ENCODE assay signal across 25 cellular contexts in genomic region chr17:16158721-16159120, GRCh38.
"Had no signal": no experiment of that assay in that cellular context is flagged by ENCODE, and none has a peak within 500 bp of the region (broad histone marks: within the 10 kb centered on the region; RNA-seq: fewer than 3 reads in every experiment).

No MANE protein-coding gene starts in this region.

- H3K27ac Mint-ChIP-seq: activated CD4-positive, alpha-beta T cell treated with anti-CD3 and anti-CD28 coated beads, Interleukin-2, amount 10 ng/mL, durations not matched to agents 24 days and 14 days; activated CD8-positive, alpha-beta T cell treated with anti-CD3 and anti-CD28 coated beads, Interleukin-2, amount 10 ng/mL, durations not matched to agents 7 days and 5 days; activated T-cell treated with anti-CD3 and anti-CD28 coated beads, Interleukin-2, amount 50 U/mL, for 72 hours; natural killer cell; type B pancreatic cell; WTC11 had no signal

- H3K27me3 Mint-ChIP-seq: activated CD4-positive, alpha-beta T cell treated with anti-CD3 and anti-CD28 coated beads, Interleukin-2, amount 10 ng/mL, durations not matched to agents 24 days and 14 days; central memory CD8-positive, alpha-beta T cell; type B pancreatic cell had no signal

- ATAC-seq: activated CD8-positive, alpha-beta T cell treated with anti-CD3 and anti-CD28 coated beads, Interleukin-2, amount 10 ng/mL, durations not matched to agents 7 days and 5 days; activated naive CD4-positive, alpha-beta T cell treated with anti-CD3 and anti-CD28 coated beads, Interleukin-2, amount 50 U/mL, for 72 hours; activated T-cell treated with anti-CD3 and anti-CD28 coated beads, Interleukin-2, amount 50 U/mL, for 72 hours; left lung; natural killer cell; WTC11 had no signal

- H3K4me3 ChIP-seq: left lung, right atrium auricular region, SK-N-MC, skin epidermis had no signal

- H3K9me3 Mint-ChIP-seq: activated CD4-positive, alpha-beta T cell treated with anti-CD3 and anti-CD28 coated beads, Interleukin-2, amount 10 ng/mL, durations not matched to agents 24 days and 14 days; activated naive CD4-positive, alpha-beta T cell treated with anti-CD3 and anti-CD28 coated beads, Interleukin-2, amount 50 U/mL, for 72 hours; activated T-cell treated with anti-CD3 and anti-CD28 coated beads, Interleukin-2, amount 50 U/mL, for 72 hours; central memory CD8-positive, alpha-beta T cell; natural killer cell; type B pancreatic cell; WTC11 had no signal

- DNase-seq: activated CD4-positive, alpha-beta T cell treated with anti-CD3 and anti-CD28 coated beads, Interleukin-2, amount 10 ng/mL, durations not matched to agents 24 days and 14 days; activated CD8-positive, alpha-beta memory T cell treated with anti-CD3 and anti-CD28 coated beads, Interleukin-2, amount 50 U/mL, for 4 hours; activated CD8-positive, alpha-beta T cell treated with anti-CD3 and anti-CD28 coated beads, Interleukin-2, amount 10 ng/mL, durations not matched to agents 7 days and 5 days; activated gamma-delta T cell; activated T-cell treated with anti-CD3 and anti-CD28 coated beads, Interleukin-2, amount 50 U/mL, for 72 hours; amniotic stem cell; brain microvascular endothelial cell; cortex of kidney; effector CD4-positive, alpha-beta T cell; hippocampal formation; kidney; left lung; natural killer cell; stimulated activated CD4-positive, alpha-beta T cell treated with anti-CD3 and anti-CD28 coated beads, Interleukin-4, amount 100 ng/mL, for 4 hours; stimulated activated CD8-positive, alpha-beta memory T cell treated with anti-CD3 and anti-CD28 coated beads, Interleukin-4, amount 100 ng/mL, for 48 hours; stimulated activated naive CD4-positive, alpha-beta T cell treated with Interleukin-2 at 50 U/mL for 16 hours; T-helper 1 cell; T1000 had no signal

- H3K4me3 Mint-ChIP-seq: activated CD4-positive, alpha-beta T cell treated with anti-CD3 and anti-CD28 coated beads, Interleukin-2, amount 10 ng/mL, durations not matched to agents 24 days and 14 days; activated CD8-positive, alpha-beta T cell treated with anti-CD3 and anti-CD28 coated beads, Interleukin-2, amount 10 ng/mL, durations not matched to agents 7 days and 5 days; activated T-cell treated with anti-CD3 and anti-CD28 coated beads, Interleukin-2, amount 50 U/mL, for 72 hours; central memory CD8-positive, alpha-beta T cell; natural killer cell; type B pancreatic cell; WTC11 had no signal
